Comparison of ENCODE assay signal across 1 cellular context in genomic region chr16:87854053-87854906, GRCh38.
TF ChIP-seq lines count a peak whose summit lies in the region.

No MANE protein-coding gene starts in this region.

TF ChIP-seq in HepG2, 621 proteins besides CTCF, POLR2A, EP300 and RAD21 (continued from another document and continues in another):
- TF ChIP-seq ZSCAN21 (CRISPR knock-in tag; IDR thresholded peaks at IDR 0.05; ENCODE audit: borderline replicate concordance) (no peak), SP2 (CRISPR knock-in tag; IDR thresholded peaks at IDR 0.05) (no peak), ZFP36L2 (CRISPR knock-in tag; IDR thresholded peaks at IDR 0.05) (no peak), ZSCAN5A (CRISPR knock-in tag; IDR thresholded peaks at IDR 0.05; ENCODE audit: borderline replicate concordance) (no peak), ZNF232 (CRISPR knock-in tag; IDR thresholded peaks at IDR 0.05; ENCODE audit: borderline replicate concordance) (no peak), KMT2B (CRISPR knock-in tag; IDR thresholded peaks at IDR 0.05) (no peak), SKI (IDR thresholded peaks at IDR 0.05; ENCODE audit: partially characterized antibody) (peak; percentile 9), CC2D1A (CRISPR knock-in tag; IDR thresholded peaks at IDR 0.05) (no peak), ZFYVE20 (CRISPR knock-in tag; IDR thresholded peaks at IDR 0.05; ENCODE audit: borderline replicate concordance, low read depth) (no peak), STAT6 (CRISPR knock-in tag; IDR thresholded peaks at IDR 0.05; ENCODE audit: borderline replicate concordance) (no peak), GATAD2A (CRISPR knock-in tag; IDR thresholded peaks at IDR 0.05) (no peak), ZMYM2 (CRISPR knock-in tag; IDR thresholded peaks at IDR 0.05) (no peak), RARG (CRISPR knock-in tag; IDR thresholded peaks at IDR 0.05; ENCODE audit: low read depth) (no peak), ZNF749 (CRISPR knock-in tag; IDR thresholded peaks at IDR 0.05; ENCODE audit: borderline replicate concordance) (no peak), TBX2 (CRISPR knock-in tag; IDR thresholded peaks at IDR 0.05; ENCODE audit: borderline replicate concordance) (peak; percentile 73), ATF1 (CRISPR knock-in tag; IDR thresholded peaks at IDR 0.05) (no peak), ZMYM3 (CRISPR knock-in tag; IDR thresholded peaks at IDR 0.05) (no peak), ZNF879 (CRISPR knock-in tag; IDR thresholded peaks at IDR 0.05) (no peak), FOXP4 (CRISPR knock-in tag; IDR thresholded peaks at IDR 0.05) (no peak), IRX3 (CRISPR knock-in tag; IDR thresholded peaks at IDR 0.05; ENCODE audit: borderline replicate concordance, low read depth) (no peak), ATM (IDR thresholded peaks at IDR 0.05; ENCODE audit: borderline replicate concordance) (no peak), ZNF598 (CRISPR knock-in tag; IDR thresholded peaks at IDR 0.05; ENCODE audit: borderline replicate concordance) (no peak), ZFX (CRISPR knock-in tag; IDR thresholded peaks at IDR 0.05; ENCODE audit: low read depth) (no peak; the same call in none of the 2 replicates), ZNF335 (CRISPR knock-in tag; IDR thresholded peaks at IDR 0.05) (no peak), FOXP1 (IDR thresholded peaks at IDR 0.05) (no peak), FOXP1 (CRISPR knock-in tag; IDR thresholded peaks at IDR 0.05) (no peak), ZFP91 (CRISPR knock-in tag; IDR thresholded peaks at IDR 0.05; ENCODE audit: borderline replicate concordance) (0 out of 2 replicates have a peak, but pooled peaks have one; percentile 36), THAP8 (CRISPR knock-in tag; IDR thresholded peaks at IDR 0.05; ENCODE audit: borderline replicate concordance) (no peak), NFE2L2 (IDR thresholded peaks at IDR 0.05; ENCODE audit: low read length) (no peak), KAT8 (CRISPR knock-in tag; IDR thresholded peaks at IDR 0.05) (no peak), ZNF292 (CRISPR knock-in tag; IDR thresholded peaks at IDR 0.05; ENCODE audit: borderline replicate concordance, low read depth) (no peak), CCAR2 (optimal IDR thresholded peaks at IDR 0.05; ENCODE audit: low read depth, low read length) (no peak), ZNF709 (CRISPR knock-in tag; IDR thresholded peaks at IDR 0.05) (no peak), ZHX1 (CRISPR knock-in tag; IDR thresholded peaks at IDR 0.05; ENCODE audit: low read depth) (no peak), ZNF124 (CRISPR knock-in tag; IDR thresholded peaks at IDR 0.05) (no peak), MYC (CRISPR knock-in tag; IDR thresholded peaks at IDR 0.05; ENCODE audit: borderline replicate concordance) (no peak), NCOR1 (IDR thresholded peaks at IDR 0.05; ENCODE audit: borderline replicate concordance, low read length) (no peak; the same call in 1 of the 2 replicates), RBM39 (IDR thresholded peaks at IDR 0.05; ENCODE audit: low read depth, low read length, poor library complexity, severe bottlenecking) (peak; percentile 67), ZNF616 (CRISPR knock-in tag; IDR thresholded peaks at IDR 0.05; ENCODE audit: low read depth) (no peak), HMGXB3 (CRISPR knock-in tag; IDR thresholded peaks at IDR 0.05; ENCODE audit: borderline replicate concordance) (no peak), PTBP1 (IDR thresholded peaks at IDR 0.05; ENCODE audit: low read depth, low read length, poor library complexity, severe bottlenecking) (no peak), ZNF337 (CRISPR knock-in tag; IDR thresholded peaks at IDR 0.05; ENCODE audit: borderline replicate concordance, low read depth) (no peak), ZBTB3 (CRISPR knock-in tag; IDR thresholded peaks at IDR 0.05; ENCODE audit: borderline replicate concordance, low read depth) (no peak), ZMAT5 (CRISPR knock-in tag; IDR thresholded peaks at IDR 0.05; ENCODE audit: borderline replicate concordance, low read depth) (no peak), CEBPG (CRISPR knock-in tag; IDR thresholded peaks at IDR 0.05) (peak; percentile 2; the same call in 1 of the 2 replicates), HNRNPL (IDR thresholded peaks at IDR 0.05; ENCODE audit: low read depth, low read length) (no peak), JDP2 (CRISPR knock-in tag; IDR thresholded peaks at IDR 0.05; ENCODE audit: borderline replicate concordance) (no peak), MIER3 (CRISPR knock-in tag; IDR thresholded peaks at IDR 0.05; ENCODE audit: borderline replicate concordance) (no peak), ZNF562 (CRISPR knock-in tag; IDR thresholded peaks at IDR 0.05; ENCODE audit: borderline replicate concordance) (no peak), CAMTA2 (CRISPR knock-in tag; IDR thresholded peaks at IDR 0.05; ENCODE audit: borderline replicate concordance) (no peak), RCOR2 (CRISPR knock-in tag; IDR thresholded peaks at IDR 0.05) (no peak), MEIS1 (CRISPR knock-in tag; IDR thresholded peaks at IDR 0.05; ENCODE audit: borderline replicate concordance) (no peak; the same call in 1 of the 2 replicates), TIGD3 (CRISPR knock-in tag; IDR thresholded peaks at IDR 0.05; ENCODE audit: borderline replicate concordance) (no peak), FOXK2 (IDR thresholded peaks at IDR 0.05) (no peak), ISL2 (CRISPR knock-in tag; IDR thresholded peaks at IDR 0.05) (peak; percentile 32; the same call in 1 of the 2 replicates), TARDBP (CRISPR knock-in tag; IDR thresholded peaks at IDR 0.05) (no peak)
